ENCODE assay signal across 1 cellular context in the genomic region with DNA sequence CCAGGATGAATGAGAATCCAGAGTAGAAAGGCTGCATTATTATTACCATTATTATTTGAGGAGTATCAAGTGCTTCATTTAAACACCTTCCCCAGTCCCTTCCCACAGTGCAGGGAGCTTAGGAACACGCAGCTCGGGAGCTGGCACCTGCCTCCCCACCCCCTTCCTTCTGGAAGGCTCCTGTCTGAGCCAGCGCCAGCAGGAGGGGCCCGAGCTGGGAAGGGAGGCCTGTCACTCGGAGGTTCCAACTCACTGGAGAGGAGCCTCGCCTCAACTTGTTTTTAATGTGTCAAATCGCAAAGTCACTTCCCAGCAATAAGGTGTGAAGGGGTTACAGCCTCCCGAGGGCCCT.
TF ChIP-seq lines count a peak whose summit lies in the region.

No MANE protein-coding gene starts in this region.

TF ChIP-seq in H1, 55 proteins besides CTCF, POLR2A, EP300 and RAD21 (continued from another document):
- TF ChIP-seq, protein P1, sequence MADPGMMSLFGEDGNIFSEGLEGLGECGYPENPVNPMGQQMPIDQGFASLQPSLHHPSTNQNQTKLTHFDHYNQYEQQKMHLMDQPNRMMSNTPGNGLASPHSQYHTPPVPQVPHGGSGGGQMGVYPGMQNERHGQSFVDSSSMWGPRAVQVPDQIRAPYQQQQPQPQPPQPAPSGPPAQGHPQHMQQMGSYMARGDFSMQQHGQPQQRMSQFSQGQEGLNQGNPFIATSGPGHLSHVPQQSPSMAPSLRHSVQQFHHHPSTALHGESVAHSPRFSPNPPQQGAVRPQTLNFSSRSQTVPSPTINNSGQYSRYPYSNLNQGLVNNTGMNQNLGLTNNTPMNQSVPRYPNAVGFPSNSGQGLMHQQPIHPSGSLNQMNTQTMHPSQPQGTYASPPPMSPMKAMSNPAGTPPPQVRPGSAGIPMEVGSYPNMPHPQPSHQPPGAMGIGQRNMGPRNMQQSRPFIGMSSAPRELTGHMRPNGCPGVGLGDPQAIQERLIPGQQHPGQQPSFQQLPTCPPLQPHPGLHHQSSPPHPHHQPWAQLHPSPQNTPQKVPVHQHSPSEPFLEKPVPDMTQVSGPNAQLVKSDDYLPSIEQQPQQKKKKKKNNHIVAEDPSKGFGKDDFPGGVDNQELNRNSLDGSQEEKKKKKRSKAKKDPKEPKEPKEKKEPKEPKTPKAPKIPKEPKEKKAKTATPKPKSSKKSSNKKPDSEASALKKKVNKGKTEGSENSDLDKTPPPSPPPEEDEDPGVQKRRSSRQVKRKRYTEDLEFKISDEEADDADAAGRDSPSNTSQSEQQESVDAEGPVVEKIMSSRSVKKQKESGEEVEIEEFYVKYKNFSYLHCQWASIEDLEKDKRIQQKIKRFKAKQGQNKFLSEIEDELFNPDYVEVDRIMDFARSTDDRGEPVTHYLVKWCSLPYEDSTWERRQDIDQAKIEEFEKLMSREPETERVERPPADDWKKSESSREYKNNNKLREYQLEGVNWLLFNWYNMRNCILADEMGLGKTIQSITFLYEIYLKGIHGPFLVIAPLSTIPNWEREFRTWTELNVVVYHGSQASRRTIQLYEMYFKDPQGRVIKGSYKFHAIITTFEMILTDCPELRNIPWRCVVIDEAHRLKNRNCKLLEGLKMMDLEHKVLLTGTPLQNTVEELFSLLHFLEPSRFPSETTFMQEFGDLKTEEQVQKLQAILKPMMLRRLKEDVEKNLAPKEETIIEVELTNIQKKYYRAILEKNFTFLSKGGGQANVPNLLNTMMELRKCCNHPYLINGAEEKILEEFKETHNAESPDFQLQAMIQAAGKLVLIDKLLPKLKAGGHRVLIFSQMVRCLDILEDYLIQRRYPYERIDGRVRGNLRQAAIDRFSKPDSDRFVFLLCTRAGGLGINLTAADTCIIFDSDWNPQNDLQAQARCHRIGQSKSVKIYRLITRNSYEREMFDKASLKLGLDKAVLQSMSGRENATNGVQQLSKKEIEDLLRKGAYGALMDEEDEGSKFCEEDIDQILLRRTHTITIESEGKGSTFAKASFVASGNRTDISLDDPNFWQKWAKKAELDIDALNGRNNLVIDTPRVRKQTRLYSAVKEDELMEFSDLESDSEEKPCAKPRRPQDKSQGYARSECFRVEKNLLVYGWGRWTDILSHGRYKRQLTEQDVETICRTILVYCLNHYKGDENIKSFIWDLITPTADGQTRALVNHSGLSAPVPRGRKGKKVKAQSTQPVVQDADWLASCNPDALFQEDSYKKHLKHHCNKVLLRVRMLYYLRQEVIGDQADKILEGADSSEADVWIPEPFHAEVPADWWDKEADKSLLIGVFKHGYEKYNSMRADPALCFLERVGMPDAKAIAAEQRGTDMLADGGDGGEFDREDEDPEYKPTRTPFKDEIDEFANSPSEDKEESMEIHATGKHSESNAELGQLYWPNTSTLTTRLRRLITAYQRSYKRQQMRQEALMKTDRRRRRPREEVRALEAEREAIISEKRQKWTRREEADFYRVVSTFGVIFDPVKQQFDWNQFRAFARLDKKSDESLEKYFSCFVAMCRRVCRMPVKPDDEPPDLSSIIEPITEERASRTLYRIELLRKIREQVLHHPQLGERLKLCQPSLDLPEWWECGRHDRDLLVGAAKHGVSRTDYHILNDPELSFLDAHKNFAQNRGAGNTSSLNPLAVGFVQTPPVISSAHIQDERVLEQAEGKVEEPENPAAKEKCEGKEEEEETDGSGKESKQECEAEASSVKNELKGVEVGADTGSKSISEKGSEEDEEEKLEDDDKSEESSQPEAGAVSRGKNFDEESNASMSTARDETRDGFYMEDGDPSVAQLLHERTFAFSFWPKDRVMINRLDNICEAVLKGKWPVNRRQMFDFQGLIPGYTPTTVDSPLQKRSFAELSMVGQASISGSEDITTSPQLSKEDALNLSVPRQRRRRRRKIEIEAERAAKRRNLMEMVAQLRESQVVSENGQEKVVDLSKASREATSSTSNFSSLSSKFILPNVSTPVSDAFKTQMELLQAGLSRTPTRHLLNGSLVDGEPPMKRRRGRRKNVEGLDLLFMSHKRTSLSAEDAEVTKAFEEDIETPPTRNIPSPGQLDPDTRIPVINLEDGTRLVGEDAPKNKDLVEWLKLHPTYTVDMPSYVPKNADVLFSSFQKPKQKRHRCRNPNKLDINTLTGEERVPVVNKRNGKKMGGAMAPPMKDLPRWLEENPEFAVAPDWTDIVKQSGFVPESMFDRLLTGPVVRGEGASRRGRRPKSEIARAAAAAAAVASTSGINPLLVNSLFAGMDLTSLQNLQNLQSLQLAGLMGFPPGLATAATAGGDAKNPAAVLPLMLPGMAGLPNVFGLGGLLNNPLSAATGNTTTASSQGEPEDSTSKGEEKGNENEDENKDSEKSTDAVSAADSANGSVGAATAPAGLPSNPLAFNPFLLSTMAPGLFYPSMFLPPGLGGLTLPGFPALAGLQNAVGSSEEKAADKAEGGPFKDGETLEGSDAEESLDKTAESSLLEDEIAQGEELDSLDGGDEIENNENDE (IDR thresholded peaks at IDR 0.05; ENCODE audit: insufficient replicate concordance, low read length): no peak
